In genomic region chr14:76909266-76909665, GRCh38 we compare ENCODE assay signal across 11 cellular contexts.
DNase-seq lines count a peak whose midpoint lies in the region; ATAC-seq, FAIRE-seq and TF ChIP-seq lines count a peak whose summit lies in the region.
"Had no signal": no experiment of that assay in that cellular context is flagged by ENCODE, and none has a peak within 500 bp of the region (broad histone marks: within the 10 kb centered on the region; RNA-seq: fewer than 3 reads in every experiment).

No MANE protein-coding gene starts in this region.

- no peak overlapping the region for H3K18ac ChIP-seq in H1 (ENCODE audit: extremely low read depth, low read length)

- H3K56ac ChIP-seq in H1 (replicated peaks; ENCODE audit: insufficient read length, low read depth, low read length): no peak overlapping the region

- H3K4me2 ChIP-seq in HepG2 (ENCODE audit: low read depth, low read length) (no peak overlapping the region), OCI-LY7 (ENCODE audit: low read length) (no peak overlapping the region), H1 (ENCODE audit: insufficient read depth in 1 of 2, low read depth in 2 of 2, low read length in 2 of 2) (no peak overlapping the region)

- BruUV-seq in HepG2 (replicated peaks; lab: Mats Ljungman, UMichigan) (no TSS peak), OCI-LY7 (replicated peaks; lab: Mats Ljungman, UMichigan) (no TSS peak)

- peaks cover 2% of the 10 kb centered on the region; the same call in 1 of the 2 replicates for H3K23me2 ChIP-seq in H1 (ENCODE audit: low read depth, low read length)

- TF ChIP-seq EP300 in HepG2 (IDR thresholded peaks at IDR 0.05; ENCODE audit: low read depth in 2 of 2, low read length in 2 of 2) (no peak), HepG2 (CRISPR knock-in tag; IDR thresholded peaks at IDR 0.05; ENCODE audit: borderline replicate concordance) (no peak), H1 (IDR thresholded peaks at IDR 0.05; ENCODE audit: borderline replicate concordance in 1 of 2, low read depth in 2 of 2, low read length in 2 of 2) (no peak)

- H3K9me3 ChIP-seq in HepG2 (ENCODE audit: low read length) (no peaks in the 10 kb centered on the region), right lobe of liver (no peaks in the 10 kb centered on the region), OCI-LY7 (ENCODE audit: low read length) (no peaks in the 10 kb centered on the region), H1 (ENCODE audit: insufficient read depth in 2 of 2, low read depth in 1 of 2, low read length in 1 of 2) (no peaks in the 10 kb centered on the region), upper lobe of right lung (no peaks in the 10 kb centered on the region)

- no peaks in the 10 kb centered on the region for H3K79me1 ChIP-seq in H1 (ENCODE audit: low read depth, low read length)

- H2BK15ac ChIP-seq in H1 (ENCODE audit: low read length): peak overlapping the region; percentile 31; the same call in 1 of the 2 replicates

- H2BK5ac ChIP-seq in H1 (ENCODE audit: low read depth, low read length): no peak overlapping the region

- no peak overlapping the region for H2BK12ac ChIP-seq in H1 (ENCODE audit: low read depth, low read length)

- H3K36me3 ChIP-seq in HepG2 (replicated peaks in 1 of 2; ENCODE audit: control insufficient read depth in 1 of 2, insufficient read depth in 2 of 2, low read length in 2 of 2) (no peaks in the 10 kb centered on the region), right lobe of liver (no peaks in the 10 kb centered on the region), OCI-LY7 (ENCODE audit: insufficient read depth, low read length) (no peaks in the 10 kb centered on the region), H1 (ENCODE audit: control insufficient read depth in 2 of 4, insufficient read depth in 4 of 4, low read length in 3 of 4) (no peaks in the 10 kb centered on the region), upper lobe of right lung (no peaks in the 10 kb centered on the region)

- H3K4ac ChIP-seq in H1 (replicated peaks; ENCODE audit: insufficient read length, low read depth, low read length): no peak overlapping the region

- H3K27me3 ChIP-seq in HepG2 (ENCODE audit: control insufficient read depth in 1 of 2, insufficient read depth in 2 of 2, low read length in 2 of 2): peaks cover 0 to 7% of the 10 kb centered on the region in 2 experiments; a peak in 2 of 5 replicates
- no peaks in the 10 kb centered on the region for H3K27me3 ChIP-seq in right lobe of liver
- H3K27me3 ChIP-seq in H1 (replicated peaks in 1 of 4; ENCODE audit: control insufficient read depth in 3 of 4, extremely low read depth in 1 of 4, insufficient read depth in 3 of 4, low read length in 3 of 4): no peaks in the 10 kb centered on the region
- H3K27me3 ChIP-seq in upper lobe of right lung: no peaks in the 10 kb centered on the region

- 92% methylated on average over 2 of the region's 2 CpGs for WGBS in HepG2 (ENCODE audit: low lambda C conversion rate)
- 100% methylated on average over 1 of the region's 2 CpGs for WGBS in right lobe of liver (ENCODE audit: insufficient coverage, low coverage, low lambda C conversion rate, missing lambda C conversion rate)
- WGBS in H1 (ENCODE audit: extremely low coverage in 1 of 2, insufficient coverage in 1 of 2, insufficient read length in 1 of 2, insufficient replicate concordance in 2 of 2, low coverage in 1 of 2, low lambda C conversion rate in 2 of 2, missing lambda C conversion rate in 1 of 2), 2 experiments: 95% methylated on average over 2 of the region's 2 CpGs; no CpG with 5 or more reads in 1 of the 2 experiments

- H4K8ac ChIP-seq in H1 (ENCODE audit: extremely low read depth, insufficient read depth, low read length): no peak overlapping the region

- H2AK5ac ChIP-seq in H1 (ENCODE audit: low read depth, low read length): no peak overlapping the region

- no peak for TF ChIP-seq CTCF in HepG2 (CRISPR knock-in tag; IDR thresholded peaks at IDR 0.05)
- TF ChIP-seq CTCF in right lobe of liver (IDR thresholded peaks at IDR 0.05): no peak
- TF ChIP-seq CTCF in OCI-LY7 (conservative IDR thresholded peaks at IDR 0.05; ENCODE audit: low read length): no peak
- TF ChIP-seq CTCF in H1 (IDR thresholded peaks at IDR 0.05; ENCODE audit: control extremely low read depth in 1 of 3, insufficient read depth in 1 of 3, low read depth in 1 of 3, low read length in 3 of 3): no peak
- no peak for TF ChIP-seq CTCF in upper lobe of right lung (IDR thresholded peaks at IDR 0.05)
- no peak for TF ChIP-seq CTCF in coronary artery (IDR thresholded peaks at IDR 0.05)

- in situ Hi-C loops in HepG2 (cut with HindIII; ENCODE audit: extremely low pct_ligation_motif_present, low pct_unique_long_range_greater_than_20kb): no loop called here

- H2BK20ac ChIP-seq in H1 (ENCODE audit: low read length): no peak overlapping the region

- H3K9ac ChIP-seq in HepG2 (ENCODE audit: insufficient read depth, low read depth, low read length) (no peak overlapping the region), H1 (replicated peaks in 1 of 4; ENCODE audit: extremely low read depth in 1 of 4, low read depth in 3 of 4, low read length in 3 of 4) (no peak overlapping the region)

- no peaks in the 10 kb centered on the region for H3K79me2 ChIP-seq in HepG2 (ENCODE audit: insufficient read depth, low read length)
- H3K79me2 ChIP-seq in OCI-LY7 (ENCODE audit: insufficient read depth, low read depth, low read length): no peaks in the 10 kb centered on the region
- H3K79me2 ChIP-seq in H1 (ENCODE audit: control insufficient read depth in 1 of 2, insufficient read depth in 2 of 2, low read length in 2 of 2): no peaks in the 10 kb centered on the region

- no peak overlapping the region for H4K91ac ChIP-seq in H1 (replicated peaks; ENCODE audit: insufficient read length, low read length)

- H2AFZ ChIP-seq in HepG2 (ENCODE audit: low read length): no peak overlapping the region
- H2AFZ ChIP-seq in OCI-LY7 (ENCODE audit: low read length): 0 out of 2 replicates have a peak overlapping the region, but pooled peaks have one; percentile 44
- no peak overlapping the region for H2AFZ ChIP-seq in H1 (ENCODE audit: low read length)

- no peaks in the 10 kb centered on the region for H4K20me1 ChIP-seq in HepG2 (ENCODE audit: insufficient read depth, low read length)
- H4K20me1 ChIP-seq in OCI-LY7 (ENCODE audit: insufficient read depth, low read length): no peaks in the 10 kb centered on the region
- H4K20me1 ChIP-seq in H1 (replicated peaks in 1 of 2; ENCODE audit: control insufficient read depth in 1 of 2, insufficient read depth in 2 of 2, low read length in 2 of 2): no peaks in the 10 kb centered on the region

- H3K4me3 ChIP-seq in HepG2 (replicated peaks in 1 of 3; ENCODE audit: insufficient read depth in 1 of 3, low read depth in 2 of 3, low read length in 3 of 3): no peak overlapping the region
- no peak overlapping the region for H3K4me3 ChIP-seq in right lobe of liver
- no peak overlapping the region for H3K4me3 ChIP-seq in OCI-LY7 (ENCODE audit: low read depth, low read length, poor library complexity, severe bottlenecking)
- no peak overlapping the region for H3K4me3 ChIP-seq in H1 (ENCODE audit: extremely low read depth in 1 of 4, insufficient read depth in 2 of 4, low read depth in 3 of 4, low read length in 4 of 4)
- H3K4me3 ChIP-seq in upper lobe of right lung: no peak overlapping the region
- no peak overlapping the region for H3K4me3 ChIP-seq in coronary artery

- H3K9me2 ChIP-seq in OCI-LY7 (ENCODE audit: insufficient read depth, low read length): no peaks in the 10 kb centered on the region

- no peak for TF ChIP-seq RAD21 in HepG2 (CRISPR knock-in tag; IDR thresholded peaks at IDR 0.05)
- TF ChIP-seq RAD21 in H1 (IDR thresholded peaks at IDR 0.05 in 1 of 2, conservative IDR thresholded peaks at IDR 0.05 in 1 of 2; ENCODE audit: low read depth in 2 of 2, low read length in 2 of 2): no peak

- no peak for DNase-seq in HepG2 (ENCODE audit: low spot score)
- no peak for DNase-seq in right lobe of liver
- no peak for DNase-seq in OCI-LY7 (ENCODE audit: low spot score)
- no peak for DNase-seq in H1 (ENCODE audit: low read depth in 1 of 2, low spot score in 2 of 2)
- no peak for DNase-seq in upper lobe of right lung
- DNase-seq in coronary artery (ENCODE audit: low spot score): no peak
- no peak for DNase-seq in NCI-H2107 treated with DMSO at 0.1 percent for 48 hours (lab: John Stamatoyannopoulos, UW; ENCODE audit: unreplicated experiment)
- DNase-seq: EL had no signal

- H3K27ac ChIP-seq in HepG2 (ENCODE audit: extremely low read length, insufficient read depth, low read length): no peak overlapping the region
- H3K27ac ChIP-seq in right lobe of liver: no peak overlapping the region
- H3K27ac ChIP-seq in OCI-LY7 (ENCODE audit: low read depth, low read length, poor library complexity, severe bottlenecking): no peak overlapping the region
- no peak overlapping the region for H3K27ac ChIP-seq in H1 (ENCODE audit: low read depth, low read length)
- no peak overlapping the region for H3K27ac ChIP-seq in upper lobe of right lung
- H3K27ac ChIP-seq in coronary artery: no peak overlapping the region
- H3K27ac ChIP-seq: epithelial cell of prostate had no signal

- H3K23ac ChIP-seq in H1 (ENCODE audit: insufficient read length): no peak overlapping the region

- intact Hi-C loops in HepG2 (cut with micrococcal nuclease; ENCODE audit: unreplicated experiment): no loop called here
- intact Hi-C loops in right lobe of liver (cut with DNase I): no loop called here
- intact Hi-C loops in OCI-LY7 (cut with micrococcal nuclease; ENCODE audit: unreplicated experiment): no loop called here
- intact Hi-C loops in upper lobe of right lung (cut with DNase I): no loop called here

- CTCF ChIA-PET in HepG2 (lab: Yijun Ruan, JAX; ENCODE audit: low intra/inter-chr PET ratio, low total read pairs): no interaction called here
- CTCF ChIA-PET in OCI-LY7 (lab: Charles Lee; ENCODE audit: unreplicated experiment): no interaction called here
- CTCF ChIA-PET in H1 (lab: Charles Lee; ENCODE audit: partially characterized antibody): interaction anchor here (0.8 to 24.1 kb wide), 7 partner anchors 8 to 161 kb away, joined by 3 to 424 read pairs (median 207); no protein-coding TSS in a partner anchor

- TF ChIP-seq POLR2A in HepG2 (IDR thresholded peaks at IDR 0.05; ENCODE audit: insufficient read depth in 1 of 2, low read depth in 2 of 2, low read length in 2 of 2): no peak
- TF ChIP-seq POLR2A in right lobe of liver (IDR thresholded peaks at IDR 0.05): no peak
- TF ChIP-seq POLR2A in H1 (IDR thresholded peaks at IDR 0.05; ENCODE audit: control extremely low read depth in 1 of 2, low read depth in 2 of 2, low read length in 2 of 2): no peak

- H4K5ac ChIP-seq in H1 (ENCODE audit: insufficient read length, low read depth, low read length): no peak overlapping the region

- no peak for FAIRE-seq in HepG2 (lab: Jason Lieb, UNC)
- FAIRE-seq in H1 (lab: Jason Lieb, UNC): no peak
- FAIRE-seq: TTC549 had no signal

- no peak overlapping the region for H2BK120ac ChIP-seq in H1 (replicated peaks; ENCODE audit: low read depth, low read length)

- H3K14ac ChIP-seq in H1 (ENCODE audit: insufficient read length): no peak overlapping the region

- ATAC-seq in HepG2: no peak
- no peak for ATAC-seq in right lobe of liver
- ATAC-seq in upper lobe of right lung: peak; percentile 35
- no peak for ATAC-seq in HG03095 (IDR thresholded peaks at IDR 0.05; ENCODE audit: unreplicated experiment)

- POLR2A ChIA-PET in HepG2 (lab: Yijun Ruan, JAX) (no interaction called here), OCI-LY7 (lab: Charles Lee) (interaction anchor here (1.0 kb wide), 1 partner anchor 33 kb away, joined by 3 read pairs; no protein-coding TSS in a partner anchor), H1 (lab: Charles Lee; ENCODE audit: partially characterized antibody) (interaction anchor here (1.2 kb wide), 1 partner anchor 115 kb away, joined by 3 read pairs; no protein-coding TSS in a partner anchor)

- H3K4me1 ChIP-seq in HepG2 (ENCODE audit: insufficient read depth, low read length) (peaks cover 14% of the 10 kb centered on the region; the same call in 1 of the 2 replicates), right lobe of liver (peaks cover 0 to 8% (median 5%) of the 10 kb centered on the region in 4 donors), OCI-LY7 (ENCODE audit: insufficient read depth, low read length, poor library complexity, severe bottlenecking) (peaks cover 20% of the 10 kb centered on the region), H1 (replicated peaks in 1 of 4; ENCODE audit: control insufficient read depth in 3 of 4, insufficient read depth in 4 of 4, low read length in 3 of 4) (peaks cover 0 to 5% (median 1%) of the 10 kb centered on the region in 4 experiments; a peak in 2 of 7 replicates), upper lobe of right lung (peaks cover 35% of the 10 kb centered on the region)
